ENCODE assay signal across 9 cellular contexts in genomic region chr17:59830846-59831486, GRCh38.
DNase-seq lines count a peak whose midpoint lies in the region; ATAC-seq and TF ChIP-seq lines count a peak whose summit lies in the region.
"Had no signal": no experiment of that assay in that cellular context is flagged by ENCODE, and none has a peak within 500 bp of the region (broad histone marks: within the 10 kb centered on the region; RNA-seq: fewer than 3 reads in every experiment).

No MANE protein-coding gene starts in this region.

- DNase-seq in activated naive CD4-positive, alpha-beta T cell treated with anti-CD3 and anti-CD28 coated beads, Interleukin-2, amount 50 U/mL, for 16 hours: no peak
- DNase-seq in activated T-cell treated with anti-CD3 and anti-CD28 coated beads, Interleukin-2, amount 50 U/mL, for 72 hours: peak in 1 of 2 donors; percentile 34
- DNase-seq in left lung: peak in 1 of 2 donors; percentile 10
- no peak for DNase-seq in tibial nerve (ENCODE audit: low spot score in 2 of 2)
- DNase-seq in GOT3 (lab: John Stamatoyannopoulos, UW): no peak
- DNase-seq in SW 1271 (lab: John Stamatoyannopoulos, UW): no peak
- DNase-seq: NCI-H2081 treated with DMSO at 0.1 percent for 48 hours had no signal

- no peak for TF ChIP-seq EP300 in tibial nerve (IDR thresholded peaks at IDR 0.05)

- no peaks in the 10 kb centered on the region for H3K27me3 Mint-ChIP-seq in activated naive CD4-positive, alpha-beta T cell treated with anti-CD3 and anti-CD28 coated beads, Interleukin-2, amount 50 U/mL, for 24 hours
- no peaks in the 10 kb centered on the region for H3K27me3 Mint-ChIP-seq in activated T-cell treated with anti-CD3 and anti-CD28 coated beads, Interleukin-2, amount 50 U/mL, for 72 hours (ENCODE audit: low read depth)

- intact Hi-C loops in left lung (cut with DNase I): no loop called here

- H3K27ac ChIP-seq in left lung (peak overlapping the region; percentile 70 to 81), tibial nerve (peak overlapping the region in 3 of 4 donors; percentile 78 to 92 (median 91))

- no peaks in the 10 kb centered on the region for H3K27me3 ChIP-seq in left lung
- H3K27me3 ChIP-seq in tibial nerve: no peaks in the 10 kb centered on the region

- H3K4me3 ChIP-seq in left lung (no peak overlapping the region), tibial nerve (no peak overlapping the region)

- ATAC-seq in activated T-cell treated with anti-CD3 and anti-CD28 coated beads, Interleukin-2, amount 50 U/mL, for 72 hours (replicated peaks in 1 of 2): no peak
- ATAC-seq in left lung (no peak), HG03097 (IDR thresholded peaks at IDR 0.05; ENCODE audit: low FRiP score, unreplicated experiment) (no peak)

- TF ChIP-seq POLR2A in tibial nerve (IDR thresholded peaks at IDR 0.05): no peak

- WGBS in tibial nerve, 2 donors: 63 to 87% methylated on average over 1 of the region's 1 CpG

- no peak for TF ChIP-seq CTCF in left lung (IDR thresholded peaks at IDR 0.05)
- no peak for TF ChIP-seq CTCF in tibial nerve (IDR thresholded peaks at IDR 0.05)

- H3K9me3 ChIP-seq in left lung: no peaks in the 10 kb centered on the region
- H3K9me3 ChIP-seq in tibial nerve: no peaks in the 10 kb centered on the region

- peaks cover 12% of the 10 kb centered on the region for H3K36me3 Mint-ChIP-seq in activated naive CD4-positive, alpha-beta T cell treated with anti-CD3 and anti-CD28 coated beads, Interleukin-2, amount 50 U/mL, for 24 hours
- peaks cover 6 to 21% of the 10 kb centered on the region in 2 donors for H3K36me3 Mint-ChIP-seq in activated T-cell treated with anti-CD3 and anti-CD28 coated beads, Interleukin-2, amount 50 U/mL, for 72 hours (ENCODE audit: insufficient read depth in 2 of 2)

- H3K27ac Mint-ChIP-seq in activated naive CD4-positive, alpha-beta T cell treated with anti-CD3 and anti-CD28 coated beads, Interleukin-2, amount 50 U/mL, for 24 hours: peak overlapping the region; percentile 100
- H3K27ac Mint-ChIP-seq in activated T-cell treated with anti-CD3 and anti-CD28 coated beads, Interleukin-2, amount 50 U/mL, for 72 hours: peak overlapping the region; percentile 100

- peaks cover 65% of the 10 kb centered on the region for H3K4me1 Mint-ChIP-seq in activated naive CD4-positive, alpha-beta T cell treated with anti-CD3 and anti-CD28 coated beads, Interleukin-2, amount 50 U/mL, for 24 hours
- peaks cover 89% of the 10 kb centered on the region for H3K4me1 Mint-ChIP-seq in activated T-cell treated with anti-CD3 and anti-CD28 coated beads, Interleukin-2, amount 50 U/mL, for 72 hours (ENCODE audit: low read depth)

- no peaks in the 10 kb centered on the region for H3K9me3 Mint-ChIP-seq in activated naive CD4-positive, alpha-beta T cell treated with anti-CD3 and anti-CD28 coated beads, Interleukin-2, amount 50 U/mL, for 24 hours
- H3K9me3 Mint-ChIP-seq in activated T-cell treated with anti-CD3 and anti-CD28 coated beads, Interleukin-2, amount 50 U/mL, for 72 hours: no peaks in the 10 kb centered on the region

- no peaks in the 10 kb centered on the region for H3K36me3 ChIP-seq in left lung
- no peaks in the 10 kb centered on the region for H3K36me3 ChIP-seq in tibial nerve

- H3K4me1 ChIP-seq in left lung: peaks cover 27 to 59% of the 10 kb centered on the region in 2 donors
- H3K4me1 ChIP-seq in tibial nerve: peaks cover 5 to 63% (median 40%) of the 10 kb centered on the region in 4 donors

- H3K4me3 Mint-ChIP-seq in activated naive CD4-positive, alpha-beta T cell treated with anti-CD3 and anti-CD28 coated beads, Interleukin-2, amount 50 U/mL, for 24 hours: peak overlapping the region; percentile 88
- H3K4me3 Mint-ChIP-seq in activated T-cell treated with anti-CD3 and anti-CD28 coated beads, Interleukin-2, amount 50 U/mL, for 72 hours: peak overlapping the region; percentile 77 to 100
